8 cellular contexts compared by ENCODE assay signal in the genomic region with DNA sequence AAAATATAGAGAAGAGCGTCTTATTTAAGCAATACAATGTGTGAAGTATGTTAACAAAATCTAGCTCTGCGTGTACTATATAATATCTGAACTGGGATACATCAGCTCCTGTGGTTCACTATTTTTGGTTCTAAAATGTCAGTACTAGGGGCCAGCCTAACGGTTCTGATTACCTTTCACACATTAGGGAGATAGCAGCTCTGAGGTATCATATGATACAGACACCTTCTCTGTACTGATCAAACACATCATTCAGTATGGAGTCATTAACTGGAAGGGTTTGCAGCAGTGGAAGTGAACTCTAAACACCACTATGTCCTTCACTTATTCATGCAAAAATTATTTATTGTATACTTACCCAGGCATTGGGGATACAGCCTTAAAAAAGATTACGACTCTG.
DNase-seq lines count a peak whose midpoint lies in the region; ATAC-seq lines count a peak whose summit lies in the region.

No MANE protein-coding gene starts in this region.

- H3K4me1 ChIP-seq in iPS-15b (ENCODE audit: control insufficient read depth, insufficient read depth, low read length): peaks cover 2% of the 10 kb centered on the region

- H3K9me3 Mint-ChIP-seq in T-helper 2 cell treated with Interferon-gamma antibody and Interleukin-4, amounts not matched to agents 5 μg/mL and 100 μg/mL, for 36 hours: no peaks in the 10 kb centered on the region

- DNase-seq in NCI-H526 treated with DMSO at 0.1 percent for 48 hours (lab: John Stamatoyannopoulos, UW) (peak; percentile 46), NCI-H526 (lab: John Stamatoyannopoulos, UW) (no peak), substantia nigra (lab: John Stamatoyannopoulos, UW) (no peak), NCI-H1436 (lab: John Stamatoyannopoulos, UW) (no peak), KG1 (lab: John Stamatoyannopoulos, UW) (no peak)
- DNase-seq in T-helper 2 cell treated with Interferon-gamma antibody and Interleukin-4, amounts not matched to agents 5 μg/mL and 100 μg/mL, for 36 hours (ENCODE audit: low spot score): no peak

- H3K27ac Mint-ChIP-seq in T-helper 2 cell treated with Interferon-gamma antibody and Interleukin-4, amounts not matched to agents 5 μg/mL and 100 μg/mL, for 36 hours: peak overlapping the region; percentile 96

- no peaks in the 10 kb centered on the region for H3K9me3 ChIP-seq in iPS-15b (ENCODE audit: control insufficient read depth, insufficient read depth, low read length)

- H3K27me3 Mint-ChIP-seq in T-helper 2 cell treated with Interferon-gamma antibody and Interleukin-4, amounts not matched to agents 5 μg/mL and 100 μg/mL, for 36 hours (ENCODE audit: low read depth): no peaks in the 10 kb centered on the region

- H3K27me3 ChIP-seq in iPS-15b (ENCODE audit: control insufficient read depth, insufficient read depth, low read length): peaks cover 9% of the 10 kb centered on the region

- peaks cover 53% of the 10 kb centered on the region for H3K4me1 Mint-ChIP-seq in T-helper 2 cell treated with Interferon-gamma antibody and Interleukin-4, amounts not matched to agents 5 μg/mL and 100 μg/mL, for 36 hours (ENCODE audit: low read depth)

- peak overlapping the region; percentile 99 for H3K27ac ChIP-seq in substantia nigra (ENCODE audit: low read depth, low read length, poor library complexity, severe bottlenecking)

- no peaks in the 10 kb centered on the region for H3K36me3 ChIP-seq in iPS-15b (ENCODE audit: control insufficient read depth, insufficient read depth, low read length)

- peak overlapping the region; percentile 84 for H3K4me3 Mint-ChIP-seq in T-helper 2 cell treated with Interferon-gamma antibody and Interleukin-4, amounts not matched to agents 5 μg/mL and 100 μg/mL, for 36 hours

- no peak overlapping the region for H3K9ac ChIP-seq in iPS-15b (ENCODE audit: low read depth, low read length)

- peaks cover 35% of the 10 kb centered on the region for H3K36me3 Mint-ChIP-seq in T-helper 2 cell treated with Interferon-gamma antibody and Interleukin-4, amounts not matched to agents 5 μg/mL and 100 μg/mL, for 36 hours (ENCODE audit: low read depth)

- peak overlapping the region; percentile 99 for H3K4me3 ChIP-seq in iPS-15b (ENCODE audit: low read depth, low read length)

- no peak for ATAC-seq in HG03460 (IDR thresholded peaks at IDR 0.05; ENCODE audit: unreplicated experiment)
